19 cellular contexts compared by ENCODE assay signal in genomic region chr11:115241899-115242298, GRCh38.
A peak's percentile ranks its signal among the peaks of the same experiment; 100 is the strongest.
DNase-seq lines count a peak whose midpoint lies in the region; ATAC-seq and TF ChIP-seq lines count a peak whose summit lies in the region.
"Had no signal": no experiment of that assay in that cellular context is flagged by ENCODE, and none has a peak within 500 bp of the region (broad histone marks: within the 10 kb centered on the region; RNA-seq: fewer than 3 reads in every experiment).

No MANE protein-coding gene starts in this region.

- DNase-seq in activated T-cell treated with anti-CD3 and anti-CD28 coated beads, Interleukin-2, amount 50 U/mL, for 72 hours: no peak
- no peak for DNase-seq in activated T-cell treated with anti-CD3 and anti-CD28 coated beads, Interleukin-2, amount 50 U/mL, for 24 hours
- DNase-seq in NCI-H146 treated with DMSO at 0.1 percent for 48 hours (lab: John Stamatoyannopoulos, UW; ENCODE audit: unreplicated experiment) (peak; percentile 76), NCI-H2227 (lab: John Stamatoyannopoulos, UW; ENCODE audit: unreplicated experiment) (peak; percentile 60), PC-3 (no peak)
- DNase-seq in activated naive CD4-positive, alpha-beta T cell treated with anti-CD3 and anti-CD28 coated beads, Interleukin-2, amount 50 U/mL, for 72 hours (ENCODE audit: low spot score in 2 of 2): no peak
- DNase-seq: DMS53; NCI-H1436 treated with DMSO at 0.1 percent for 48 hours; NCI-H446 treated with DMSO at 0.1 percent for 48 hours; NK-92 treated with Interleukin-12 subunit alpha and Interleukin-12 subunit beta, amount 100 ng/mL, for 24 hours; OCI-M1; SW 1271 had no signal

- no peaks in the 10 kb centered on the region for H3K4me1 ChIP-seq in PC-3 (ENCODE audit: insufficient read depth, low read length)
- H3K4me1 ChIP-seq: SJSA1 had no signal

- H2AFZ ChIP-seq in PC-3 (ENCODE audit: low read length): no peak overlapping the region

- no TSS peak for BruUV-seq in PC-3 (replicated peaks; lab: Mats Ljungman, UMichigan)

- H3K9me2 ChIP-seq in PC-3 (replicated peaks; ENCODE audit: low read length): no peaks in the 10 kb centered on the region

- H3K27ac ChIP-seq in PC-3 (ENCODE audit: low read length): no peak overlapping the region
- H3K27ac ChIP-seq: A549, C4-2B, KMS-11, SJSA1 had no signal

- H3K4me2 ChIP-seq in PC-3 (ENCODE audit: low read length): no peak overlapping the region
- H3K4me2 ChIP-seq: KMS-11 had no signal

- H4K20me1 ChIP-seq in PC-3 (ENCODE audit: low read length): no peaks in the 10 kb centered on the region

- no peak overlapping the region for H3K9ac ChIP-seq in PC-3 (ENCODE audit: low read length)
- H3K9ac ChIP-seq: KMS-11 had no signal

- H3K9me3 Mint-ChIP-seq in activated T-cell treated with anti-CD3 and anti-CD28 coated beads, Interleukin-2, amount 50 U/mL, for 72 hours: no peaks in the 10 kb centered on the region
- no peaks in the 10 kb centered on the region for H3K9me3 Mint-ChIP-seq in activated T-cell treated with anti-CD3 and anti-CD28 coated beads, Interleukin-2, amount 50 U/mL, for 24 hours
- no peaks in the 10 kb centered on the region for H3K9me3 Mint-ChIP-seq in activated naive CD4-positive, alpha-beta T cell treated with anti-CD3 and anti-CD28 coated beads, Interleukin-2, amount 50 U/mL, for 72 hours

- no peaks in the 10 kb centered on the region for H3F3A ChIP-seq in PC-3 (ENCODE audit: low read length, unreplicated experiment)

- no peaks in the 10 kb centered on the region for H3K4me1 Mint-ChIP-seq in activated T-cell treated with anti-CD3 and anti-CD28 coated beads, Interleukin-2, amount 50 U/mL, for 72 hours (ENCODE audit: low read depth)
- H3K4me1 Mint-ChIP-seq in activated T-cell treated with anti-CD3 and anti-CD28 coated beads, Interleukin-2, amount 50 U/mL, for 24 hours (ENCODE audit: low read depth): no peaks in the 10 kb centered on the region

- H3K79me2 ChIP-seq in PC-3 (ENCODE audit: low read length): no peaks in the 10 kb centered on the region

- no peak overlapping the region for H3K4me3 Mint-ChIP-seq in activated T-cell treated with anti-CD3 and anti-CD28 coated beads, Interleukin-2, amount 50 U/mL, for 72 hours
- H3K4me3 Mint-ChIP-seq in activated T-cell treated with anti-CD3 and anti-CD28 coated beads, Interleukin-2, amount 50 U/mL, for 24 hours: no peak overlapping the region

- H3K27me3 Mint-ChIP-seq in activated T-cell treated with anti-CD3 and anti-CD28 coated beads, Interleukin-2, amount 50 U/mL, for 72 hours (ENCODE audit: low read depth): no peaks in the 10 kb centered on the region
- H3K27me3 Mint-ChIP-seq in activated T-cell treated with anti-CD3 and anti-CD28 coated beads, Interleukin-2, amount 50 U/mL, for 24 hours: no peaks in the 10 kb centered on the region

- POLR2A ChIA-PET in PC-3 (lab: Charles Lee; ENCODE audit: unreplicated experiment): no interaction called here

- H3K4me3 ChIP-seq in PC-3 (ENCODE audit: low read length): no peak overlapping the region
- H3K4me3 ChIP-seq: A549, SJSA1 had no signal

- peaks cover 14% of the 10 kb centered on the region for H3K9me3 ChIP-seq in PC-3 (ENCODE audit: low read length)
- H3K9me3 ChIP-seq: A549, SJSA1 had no signal

- no peaks in the 10 kb centered on the region for H3K36me3 Mint-ChIP-seq in activated T-cell treated with anti-CD3 and anti-CD28 coated beads, Interleukin-2, amount 50 U/mL, for 72 hours (ENCODE audit: insufficient read depth in 2 of 2)
- no peaks in the 10 kb centered on the region for H3K36me3 Mint-ChIP-seq in activated T-cell treated with anti-CD3 and anti-CD28 coated beads, Interleukin-2, amount 50 U/mL, for 24 hours (ENCODE audit: low read depth)
- H3K36me3 Mint-ChIP-seq in activated naive CD4-positive, alpha-beta T cell treated with anti-CD3 and anti-CD28 coated beads, Interleukin-2, amount 50 U/mL, for 72 hours: no peaks in the 10 kb centered on the region

- CTCF ChIA-PET in PC-3 (lab: Charles Lee): no interaction called here

- intact Hi-C loops in PC-3 (cut with micrococcal nuclease): no loop called here

- peak overlapping the region; percentile 19 for H3K27ac Mint-ChIP-seq in activated T-cell treated with anti-CD3 and anti-CD28 coated beads, Interleukin-2, amount 50 U/mL, for 72 hours
- H3K27ac Mint-ChIP-seq in activated T-cell treated with anti-CD3 and anti-CD28 coated beads, Interleukin-2, amount 50 U/mL, for 24 hours: no peak overlapping the region
- H3K27ac Mint-ChIP-seq in activated naive CD4-positive, alpha-beta T cell treated with anti-CD3 and anti-CD28 coated beads, Interleukin-2, amount 50 U/mL, for 72 hours: no peak overlapping the region

- no peak for ATAC-seq in activated T-cell treated with anti-CD3 and anti-CD28 coated beads, Interleukin-2, amount 50 U/mL, for 72 hours (replicated peaks in 1 of 2)
- no peak for ATAC-seq in PC-3
- no peak for ATAC-seq in HG03520 (IDR thresholded peaks at IDR 0.05; ENCODE audit: unreplicated experiment)
- no peak for ATAC-seq in HG03139 (IDR thresholded peaks at IDR 0.05; ENCODE audit: unreplicated experiment)
- ATAC-seq in activated naive CD4-positive, alpha-beta T cell treated with anti-CD3 and anti-CD28 coated beads, Interleukin-2, amount 50 U/mL, for 72 hours: no peak
- ATAC-seq: A549, HCT116 had no signal

- no peaks in the 10 kb centered on the region for H3K36me3 ChIP-seq in PC-3 (ENCODE audit: low read depth, low read length)
- H3K36me3 ChIP-seq: SJSA1 had no signal

- TF ChIP-seq CTCF in PC-3 (conservative IDR thresholded peaks at IDR 0.05; ENCODE audit: low read depth, low read length): no peak

- H3K27me3 ChIP-seq in PC-3 (ENCODE audit: low read length): no peaks in the 10 kb centered on the region
- H3K27me3 ChIP-seq: SJSA1 had no signal

Comparison
In these comparisons a context has a peak if more than half of its experiments do, and no peak if none do; other contexts are left out.
1. DNase-seq: peak in NCI-H146 treated with DMSO at 0.1 percent for 48 hours (single experiment) and NCI-H2227 (single experiment); none in activated T-cell treated with anti-CD3 and anti-CD28 coated beads, Interleukin-2, amount 50 U/mL, for 72 hours (0 of 2), activated T-cell treated with anti-CD3 and anti-CD28 coated beads, Interleukin-2, amount 50 U/mL, for 24 hours (single experiment), PC-3 (single experiment) and activated naive CD4-positive, alpha-beta T cell treated with anti-CD3 and anti-CD28 coated beads, Interleukin-2, amount 50 U/mL, for 72 hours (0 of 2).